ENCODE assay signal across 11 cellular contexts in the genomic region with DNA sequence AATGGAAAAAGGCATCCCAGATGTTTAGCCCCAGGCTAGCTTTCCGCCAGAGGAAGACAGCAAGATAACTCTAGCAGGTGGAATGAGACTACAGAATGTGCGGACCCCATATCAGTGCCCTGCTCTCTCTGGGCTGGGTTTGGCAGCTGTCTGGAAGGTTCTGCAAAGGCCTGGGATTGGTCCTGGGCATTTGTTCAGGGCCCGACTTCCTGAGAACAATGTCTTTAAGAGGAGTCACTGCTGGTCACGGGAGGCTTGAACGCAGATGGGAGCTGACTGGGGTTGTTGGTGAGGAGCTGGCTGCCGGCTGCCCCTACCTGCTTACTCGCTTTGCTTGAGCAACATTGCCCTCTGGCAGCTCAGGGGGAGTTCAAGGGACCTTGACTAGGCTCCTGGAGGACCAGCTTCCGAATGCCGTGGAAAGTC.
DNase-seq lines count a peak whose midpoint lies in the region; ATAC-seq and TF ChIP-seq lines count a peak whose summit lies in the region.
"Had no signal": no experiment of that assay in that cellular context is flagged by ENCODE, and none has a peak within 500 bp of the region (broad histone marks: within the 10 kb centered on the region; RNA-seq: fewer than 3 reads in every experiment).

No MANE protein-coding gene starts in this region.

- DNase-seq in NCI-H82 (lab: John Stamatoyannopoulos, UW), result peak; percentile 40
- DNase-seq in NCI-H82 treated with DMSO at 0.1 percent for 48 hours (lab: John Stamatoyannopoulos, UW; ENCODE audit: unreplicated experiment), result no peak
- no peak for DNase-seq in chondrocyte (ENCODE audit: low spot score)
- DNase-seq in lung (ENCODE audit: low spot score), result no peak
- no peak for DNase-seq in upper lobe of left lung
- DNase-seq in inferior parietal cortex (ENCODE audit: extremely low spot score), result no peak
- no peak for DNase-seq in NCI-H748 (lab: John Stamatoyannopoulos, UW; ENCODE audit: unreplicated experiment)
- DNase-seq: activated naive CD4-positive, alpha-beta T cell treated with anti-CD3 and anti-CD28 coated beads, Interleukin-2, amount 10 ng/mL, durations not matched to agents 7 days and 5 days; immature natural killer cell; NCI-H187 treated with DMSO at 0.1 percent for 48 hours had no signal

- WGBS in lung, 2 donors, result 61 to 80% methylated on average over 9 of the region's 9 CpGs
- 63 to 71% methylated on average over 5 to 9 of the region's 9 CpGs for WGBS in upper lobe of left lung, 2 donors

- peak overlapping the region; percentile 97 for H3K27ac Mint-ChIP-seq in chondrocyte (ENCODE audit: unreplicated experiment)
- H3K27ac Mint-ChIP-seq: activated naive CD4-positive, alpha-beta T cell treated with anti-CD3 and anti-CD28 coated beads, Interleukin-2, amount 10 ng/mL, durations not matched to agents 7 days and 5 days; immature natural killer cell had no signal

- TF ChIP-seq CTCF in chondrocyte (IDR thresholded peaks at IDR 0.05) (no peak), lung (IDR thresholded peaks at IDR 0.05; ENCODE audit: control extremely low read depth, extremely low read depth) (no peak), upper lobe of left lung (IDR thresholded peaks at IDR 0.05) (no peak)

- no peak overlapping the region for H3K4me3 Mint-ChIP-seq in chondrocyte (ENCODE audit: unreplicated experiment)
- H3K4me3 Mint-ChIP-seq: activated naive CD4-positive, alpha-beta T cell treated with anti-CD3 and anti-CD28 coated beads, Interleukin-2, amount 10 ng/mL, durations not matched to agents 7 days and 5 days; immature natural killer cell had no signal

- H3K27me3 ChIP-seq in lung (ENCODE audit: control insufficient read depth, insufficient read depth) (no peaks in the 10 kb centered on the region), upper lobe of left lung (no peaks in the 10 kb centered on the region)

- ATAC-seq in lung (ENCODE audit: insufficient read depth, low FRiP score), result no peak
- ATAC-seq in upper lobe of left lung (ENCODE audit: low FRiP score in 2 of 2), result peak in 1 of 2 donors; percentile 2
- ATAC-seq in GM21786 (IDR thresholded peaks at IDR 0.05; ENCODE audit: unreplicated experiment), result no peak

- H3K27me3 Mint-ChIP-seq in chondrocyte (ENCODE audit: low read depth), result no peaks in the 10 kb centered on the region

- H3K4me1 Mint-ChIP-seq in chondrocyte (ENCODE audit: low read depth), result peaks cover 65% of the 10 kb centered on the region
- H3K4me1 Mint-ChIP-seq: activated naive CD4-positive, alpha-beta T cell treated with anti-CD3 and anti-CD28 coated beads, Interleukin-2, amount 10 ng/mL, durations not matched to agents 7 days and 5 days had no signal

- H3K9me3 ChIP-seq in lung (ENCODE audit: control insufficient read depth in 2 of 2, insufficient read depth in 1 of 2, low read length in 1 of 2), result no peaks in the 10 kb centered on the region
- H3K9me3 ChIP-seq in upper lobe of left lung, result no peaks in the 10 kb centered on the region

- TF ChIP-seq EP300 in upper lobe of left lung (IDR thresholded peaks at IDR 0.05), result no peak

- TF ChIP-seq POLR2A in upper lobe of left lung (IDR thresholded peaks at IDR 0.05), result no peak

- no peak overlapping the region for H3K4me3 ChIP-seq in lung
- no peak overlapping the region for H3K4me3 ChIP-seq in upper lobe of left lung

- peaks cover 0 to 10% of the 10 kb centered on the region in 2 donors for H3K36me3 ChIP-seq in lung (ENCODE audit: control insufficient read depth in 2 of 2, insufficient read depth in 2 of 2, low read length in 2 of 2)
- H3K36me3 ChIP-seq in upper lobe of left lung, result peaks cover 0 to 50% (median 36%) of the 10 kb centered on the region in 4 donors

- H3K4me1 ChIP-seq in lung (ENCODE audit: control insufficient read depth in 2 of 2, insufficient read depth in 2 of 2, low read length in 2 of 2) (peaks cover 19 to 36% of the 10 kb centered on the region in 2 donors), upper lobe of left lung (peaks cover 47 to 58% (median 50%) of the 10 kb centered on the region in 4 donors)

- peaks cover 5% of the 10 kb centered on the region for H3K9me3 Mint-ChIP-seq in chondrocyte (ENCODE audit: low read depth)
- H3K9me3 Mint-ChIP-seq: immature natural killer cell had no signal

- peaks cover 20% of the 10 kb centered on the region for H3K36me3 Mint-ChIP-seq in chondrocyte (ENCODE audit: low read depth)
- H3K36me3 Mint-ChIP-seq: activated naive CD4-positive, alpha-beta T cell treated with anti-CD3 and anti-CD28 coated beads, Interleukin-2, amount 10 ng/mL, durations not matched to agents 7 days and 5 days; immature natural killer cell had no signal

- H3K27ac ChIP-seq in lung (ENCODE audit: low read depth in 1 of 2, low read length in 1 of 2) (peak overlapping the region; percentile 78 to 85), upper lobe of left lung (peak overlapping the region; percentile 57 to 81 (median 76))
